ENCODE assay signal across 1 cellular context in the genomic region with DNA sequence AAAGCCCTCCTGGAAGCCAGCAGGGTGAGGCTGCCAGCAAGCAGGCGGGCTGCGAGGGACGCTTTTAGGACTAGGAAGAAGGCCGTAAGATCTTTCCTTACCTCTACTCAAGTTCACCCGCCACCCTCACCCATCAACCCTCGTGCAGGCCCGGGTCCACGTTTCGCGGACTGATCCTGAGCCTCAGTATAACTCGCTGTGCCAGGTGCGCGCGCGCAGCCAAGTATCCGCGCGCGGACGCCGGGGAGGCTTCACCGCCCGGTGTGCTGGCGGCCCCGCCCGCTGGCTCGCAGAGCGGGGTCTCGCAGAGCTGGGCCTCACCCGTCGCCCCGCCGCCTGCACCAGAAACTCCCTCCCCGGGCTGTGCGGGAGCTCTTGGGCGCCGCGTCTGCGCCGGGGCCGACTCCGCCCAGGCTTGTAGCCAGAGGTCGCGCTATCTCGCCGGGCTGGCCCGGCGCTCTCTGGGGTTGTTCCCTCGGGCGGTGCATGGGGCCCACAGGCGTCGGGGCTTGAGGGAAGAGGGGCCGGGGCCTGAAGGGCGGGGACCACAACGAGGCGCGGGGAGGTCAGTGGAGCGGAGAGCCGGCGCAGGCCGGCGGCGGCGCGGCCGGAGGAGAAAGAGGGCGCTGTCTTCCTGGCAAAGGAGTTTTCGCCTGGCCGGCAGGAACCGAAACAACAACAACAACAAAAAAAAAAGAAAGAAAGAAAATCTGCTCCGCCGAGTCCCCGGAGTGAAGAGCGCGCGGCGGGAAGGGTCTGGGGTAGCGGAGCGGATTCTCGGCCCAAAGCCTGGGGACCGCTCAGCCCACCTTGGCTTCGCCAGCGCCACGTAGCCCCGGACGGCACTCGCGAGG.
TF ChIP-seq lines count a peak whose summit lies in the region.

No MANE protein-coding gene starts in this region.

TF ChIP-seq in HepG2, 621 proteins besides CTCF, POLR2A, EP300 and RAD21 (continued from another document and continues in another):
- TF ChIP-seq SOX6 (IDR thresholded peaks at IDR 0.05) = no peak
- TF ChIP-seq SOX6 (CRISPR knock-in tag; IDR thresholded peaks at IDR 0.05) = peak; percentile 66
- peak; percentile 57; the same call in 1 of the 2 replicates for TF ChIP-seq CCDC6 (CRISPR knock-in tag; IDR thresholded peaks at IDR 0.05)
- TF ChIP-seq TEAD3 (CRISPR knock-in tag; optimal IDR thresholded peaks at IDR 0.05; ENCODE audit: borderline replicate concordance) = no peak
- TF ChIP-seq ZKSCAN5 (CRISPR knock-in tag; IDR thresholded peaks at IDR 0.05) = no peak
- TF ChIP-seq FOXA1 (IDR thresholded peaks at IDR 0.05) = no peak
- TF ChIP-seq FOXA1 (CRISPR knock-in tag; IDR thresholded peaks at IDR 0.05) = no peak
- TF ChIP-seq ZFP62 (CRISPR knock-in tag; IDR thresholded peaks at IDR 0.05) = no peak
- no peak for TF ChIP-seq ARNT (IDR thresholded peaks at IDR 0.05)
- TF ChIP-seq THRA (CRISPR knock-in tag; IDR thresholded peaks at IDR 0.05; ENCODE audit: borderline replicate concordance) = peak; percentile 43
- TF ChIP-seq ZNF382 (CRISPR knock-in tag; IDR thresholded peaks at IDR 0.05; ENCODE audit: borderline replicate concordance) = no peak
- TF ChIP-seq KDM5B (CRISPR knock-in tag; IDR thresholded peaks at IDR 0.05; ENCODE audit: borderline replicate concordance) = peak; percentile 81
- TF ChIP-seq ZNF546 (CRISPR knock-in tag; conservative IDR thresholded peaks at IDR 0.05) = no peak
- TF ChIP-seq HMGXB4 (CRISPR knock-in tag; IDR thresholded peaks at IDR 0.05; ENCODE audit: borderline replicate concordance in 1 of 2, low read depth in 1 of 2) = peak; percentile 87 to 92; a peak in 3 of 4 replicates
- TF ChIP-seq ZNF253 (CRISPR knock-in tag; IDR thresholded peaks at IDR 0.05; ENCODE audit: borderline replicate concordance) = peak; percentile 76; the same call in 1 of the 2 replicates
- TF ChIP-seq ZFP36L1 (CRISPR knock-in tag; IDR thresholded peaks at IDR 0.05) = no peak
- TF ChIP-seq ZNF777 (CRISPR knock-in tag; IDR thresholded peaks at IDR 0.05) = peak; percentile 90
- TF ChIP-seq STAT5B (CRISPR knock-in tag; IDR thresholded peaks at IDR 0.05) = no peak
- no peak for TF ChIP-seq ZNF260 (CRISPR knock-in tag; IDR thresholded peaks at IDR 0.05; ENCODE audit: borderline replicate concordance, low read depth)
- TF ChIP-seq HINFP (CRISPR knock-in tag; IDR thresholded peaks at IDR 0.05; ENCODE audit: low read depth) = 0 out of 2 replicates have a peak, but pooled peaks have one; percentile 27
- peak; percentile 75 for TF ChIP-seq RBFOX2 (IDR thresholded peaks at IDR 0.05; ENCODE audit: low read depth, low read length)
- TF ChIP-seq ZBTB20 (CRISPR knock-in tag; IDR thresholded peaks at IDR 0.05; ENCODE audit: borderline replicate concordance, low read depth) = peak; percentile 30; the same call in 1 of the 2 replicates
- TF ChIP-seq ZBTB7B (CRISPR knock-in tag; IDR thresholded peaks at IDR 0.05) = peak; percentile 73
- peak; percentile 66 for TF ChIP-seq KAT8 (CRISPR knock-in tag; IDR thresholded peaks at IDR 0.05)
- no peak; the same call in 1 of the 2 replicates for TF ChIP-seq JDP2 (CRISPR knock-in tag; IDR thresholded peaks at IDR 0.05; ENCODE audit: borderline replicate concordance)
- peak; percentile 50; the same call in 1 of the 2 replicates for TF ChIP-seq SP5 (CRISPR knock-in tag; IDR thresholded peaks at IDR 0.05; ENCODE audit: borderline replicate concordance, low read depth)
- peak; percentile 60 for TF ChIP-seq ZNF770 (CRISPR knock-in tag; IDR thresholded peaks at IDR 0.05)
- TF ChIP-seq ZNF629 (CRISPR knock-in tag; conservative IDR thresholded peaks at IDR 0.05) = no peak
- TF ChIP-seq CREM (IDR thresholded peaks at IDR 0.05) = no peak
- TF ChIP-seq CREM (CRISPR knock-in tag; IDR thresholded peaks at IDR 0.05) = no peak
- no peak; the same call in 1 of the 2 replicates for TF ChIP-seq ZNF800 (CRISPR knock-in tag; IDR thresholded peaks at IDR 0.05)
- TF ChIP-seq, protein P1, sequence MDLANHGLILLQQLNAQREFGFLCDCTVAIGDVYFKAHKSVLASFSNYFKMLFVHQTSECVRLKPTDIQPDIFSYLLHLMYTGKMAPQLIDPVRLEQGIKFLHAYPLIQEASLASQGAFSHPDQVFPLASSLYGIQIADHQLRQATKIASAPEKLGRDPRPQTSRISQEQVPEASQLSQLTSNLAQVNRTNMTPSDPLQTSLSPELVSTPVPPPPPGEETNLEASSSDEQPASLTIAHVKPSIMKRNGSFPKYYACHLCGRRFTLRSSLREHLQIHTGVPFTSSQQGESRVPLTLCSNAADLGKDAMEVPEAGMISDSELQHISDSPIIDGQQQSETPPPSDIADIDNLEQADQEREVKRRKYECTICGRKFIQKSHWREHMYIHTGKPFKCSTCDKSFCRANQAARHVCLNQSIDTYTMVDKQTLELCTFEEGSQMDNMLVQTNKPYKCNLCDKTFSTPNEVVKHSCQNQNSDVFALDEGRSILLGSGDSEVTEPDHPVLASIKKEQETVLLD (CRISPR knock-in tag; IDR thresholded peaks at IDR 0.05; ENCODE audit: low read depth) = 0 out of 2 replicates have a peak, but pooled peaks have one; percentile 44
- no peak for TF ChIP-seq ZNF720 (CRISPR knock-in tag; IDR thresholded peaks at IDR 0.05)
- TF ChIP-seq, protein P2, sequence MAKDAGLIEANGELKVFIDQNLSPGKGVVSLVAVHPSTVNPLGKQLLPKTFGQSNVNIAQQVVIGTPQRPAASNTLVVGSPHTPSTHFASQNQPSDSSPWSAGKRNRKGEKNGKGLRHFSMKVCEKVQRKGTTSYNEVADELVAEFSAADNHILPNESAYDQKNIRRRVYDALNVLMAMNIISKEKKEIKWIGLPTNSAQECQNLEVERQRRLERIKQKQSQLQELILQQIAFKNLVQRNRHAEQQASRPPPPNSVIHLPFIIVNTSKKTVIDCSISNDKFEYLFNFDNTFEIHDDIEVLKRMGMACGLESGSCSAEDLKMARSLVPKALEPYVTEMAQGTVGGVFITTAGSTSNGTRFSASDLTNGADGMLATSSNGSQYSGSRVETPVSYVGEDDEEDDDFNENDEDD (CRISPR knock-in tag; IDR thresholded peaks at IDR 0.05; ENCODE audit: borderline replicate concordance) = peak; percentile 37; the same call in 1 of the 2 replicates
- no peak for TF ChIP-seq LBX2 (CRISPR knock-in tag; IDR thresholded peaks at IDR 0.05; ENCODE audit: borderline replicate concordance)
- TF ChIP-seq ZNF562 (CRISPR knock-in tag; IDR thresholded peaks at IDR 0.05; ENCODE audit: borderline replicate concordance) = no peak
- peak; percentile 44; the same call in 1 of the 2 replicates for TF ChIP-seq PAXIP1 (CRISPR knock-in tag; conservative IDR thresholded peaks at IDR 0.05)
- TF ChIP-seq ZNF672 (CRISPR knock-in tag; IDR thresholded peaks at IDR 0.05) = no peak
- TF ChIP-seq ZHX1 (CRISPR knock-in tag; IDR thresholded peaks at IDR 0.05; ENCODE audit: low read depth) = peak; percentile 54; the same call in 1 of the 2 replicates
